In the genomic region with DNA sequence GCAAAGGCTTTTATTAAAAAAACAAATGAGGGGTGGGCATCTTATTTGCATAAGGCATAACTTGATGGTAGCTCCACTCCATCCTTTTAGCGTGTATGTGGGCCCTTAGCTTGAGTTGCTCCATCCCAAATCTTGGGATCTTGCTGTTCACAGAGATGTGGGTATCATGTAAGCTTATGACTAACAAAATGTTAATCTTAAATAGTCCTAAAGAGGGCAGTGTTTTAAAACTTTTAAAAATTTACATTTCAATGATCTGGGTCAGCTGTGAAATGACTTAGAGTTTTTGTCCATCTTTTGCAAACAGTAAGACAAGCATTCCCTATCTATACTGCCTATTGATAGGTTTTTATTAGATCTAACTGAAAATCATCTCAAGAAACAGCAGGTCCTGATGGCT, we compare ENCODE assay signal across 9 cellular contexts.
DNase-seq lines count a peak whose midpoint lies in the region; ATAC-seq, FAIRE-seq and TF ChIP-seq lines count a peak whose summit lies in the region.
"Had no signal": no experiment of that assay in that cellular context is flagged by ENCODE, and none has a peak within 500 bp of the region (broad histone marks: within the 10 kb centered on the region; RNA-seq: fewer than 3 reads in every experiment).

No MANE protein-coding gene starts in this region.

- peak; percentile 62 for ATAC-seq in GM19023 (IDR thresholded peaks at IDR 0.05; ENCODE audit: unreplicated experiment)

- H3K27me3 ChIP-seq in fibroblast of lung (ENCODE audit: control insufficient read depth, insufficient read depth, low read length) (no peaks in the 10 kb centered on the region), Caco-2 (replicated peaks; ENCODE audit: control insufficient read depth, insufficient read depth, low read length) (no peaks in the 10 kb centered on the region)

- no peak for TF ChIP-seq POLR2A in GM12892 (IDR thresholded peaks at IDR 0.05; ENCODE audit: low read depth, low read length)

- H3K36me3 ChIP-seq in fibroblast of lung (ENCODE audit: control insufficient read depth, insufficient read depth, low read length) (no peaks in the 10 kb centered on the region), Caco-2 (ENCODE audit: control insufficient read depth, insufficient read depth, low read length) (no peaks in the 10 kb centered on the region)

- H3K36me3 Mint-ChIP-seq in nephron progenitor cell (ENCODE audit: low read depth) (no peaks in the 10 kb centered on the region), Caco-2 (ENCODE audit: insufficient read depth, unreplicated experiment) (no peaks in the 10 kb centered on the region)

- TF ChIP-seq CTCF in AG10803 (conservative IDR thresholded peaks at IDR 0.05; ENCODE audit: low read length) = no peak
- TF ChIP-seq CTCF in fibroblast of lung (conservative IDR thresholded peaks at IDR 0.05 in 1 of 2, IDR thresholded peaks at IDR 0.05 in 1 of 2; ENCODE audit: low read depth in 1 of 2, low read length in 2 of 2) = no peak
- TF ChIP-seq CTCF in nephron progenitor cell (IDR thresholded peaks at IDR 0.05) = no peak
- peak in 1 of 2 experiments; percentile 39 for TF ChIP-seq CTCF in Caco-2 (IDR thresholded peaks at IDR 0.05; ENCODE audit: insufficient read depth in 1 of 2, low read depth in 1 of 2, low read length in 1 of 2, severe bottlenecking in 1 of 2, unreplicated experiment in 1 of 2)

- no peaks in the 10 kb centered on the region for H3K79me2 ChIP-seq in fibroblast of lung (ENCODE audit: control insufficient read depth, insufficient read depth, low read length)

- H3K4me1 ChIP-seq in fibroblast of lung (ENCODE audit: control insufficient read depth, extremely low read depth, insufficient read depth, low read length) = no peaks in the 10 kb centered on the region
- H3K4me1 ChIP-seq in Caco-2 = no peaks in the 10 kb centered on the region

- DNase-seq in AG10803 (ENCODE audit: low read depth) (peak; percentile 1), NCI-H2196 treated with DMSO at 0.1 percent for 48 hours (lab: John Stamatoyannopoulos, UW; ENCODE audit: unreplicated experiment) (peak; percentile 22), fibroblast of lung (ENCODE audit: low read depth in 2 of 2) (peak; percentile 4 to 14), nephron progenitor cell (no peak), GM12892 (ENCODE audit: insufficient read length) (no peak), Caco-2 (no peak)
- no peak for DNase-seq in activated CD4-positive, CD25-positive, alpha-beta regulatory T cell treated with anti-CD3 and anti-CD28 coated beads, Interleukin-2, amount 50 U/mL, for 72 hours

- H3K4me3 ChIP-seq in AG10803 (ENCODE audit: low read length) (no peak overlapping the region), fibroblast of lung (replicated peaks in 1 of 4; ENCODE audit: control extremely low read depth in 1 of 4, insufficient read depth in 1 of 4, low read depth in 3 of 4, low read length in 4 of 4) (no peak overlapping the region), Caco-2 (ENCODE audit: low read depth, low read length) (no peak overlapping the region)
- H3K4me3 ChIP-seq: skin epidermis had no signal

- no peaks in the 10 kb centered on the region for H3K9me3 ChIP-seq in fibroblast of lung (ENCODE audit: control insufficient read depth, insufficient read depth, low read depth, low read length)
- no peaks in the 10 kb centered on the region for H3K9me3 ChIP-seq in Caco-2

- no peak for FAIRE-seq in GM12892 (lab: Jason Lieb, UNC)

- no peak overlapping the region for H3K4me3 Mint-ChIP-seq in nephron progenitor cell
- H3K4me3 Mint-ChIP-seq in Caco-2 (ENCODE audit: unreplicated experiment) = no peak overlapping the region

- peaks cover 2% of the 10 kb centered on the region for H3K27me3 Mint-ChIP-seq in nephron progenitor cell (ENCODE audit: low read depth, poor library complexity)
- H3K27me3 Mint-ChIP-seq in Caco-2 (ENCODE audit: insufficient read depth, unreplicated experiment) = peaks cover 7% of the 10 kb centered on the region

- no TSS peak for BruUV-seq in Caco-2 (replicated peaks; lab: Mats Ljungman, UMichigan)

- H4K20me1 ChIP-seq in fibroblast of lung (ENCODE audit: control insufficient read depth, extremely low read depth, insufficient read depth, low read length) = no peaks in the 10 kb centered on the region

- no peak overlapping the region for H2AFZ ChIP-seq in fibroblast of lung (ENCODE audit: low read length)

- H3K27ac ChIP-seq in fibroblast of lung (ENCODE audit: insufficient read depth, low read length) = no peak overlapping the region
- H3K27ac ChIP-seq: skin epidermis had no signal

- H3K4me2 ChIP-seq in fibroblast of lung (ENCODE audit: extremely low read depth, insufficient read depth, low read length) = no peak overlapping the region

- H3K9me3 Mint-ChIP-seq in nephron progenitor cell (no peaks in the 10 kb centered on the region), Caco-2 (ENCODE audit: unreplicated experiment) (no peaks in the 10 kb centered on the region)

- H3K4me1 Mint-ChIP-seq in nephron progenitor cell = no peaks in the 10 kb centered on the region
- H3K4me1 Mint-ChIP-seq in Caco-2 (ENCODE audit: low read depth, unreplicated experiment) = no peaks in the 10 kb centered on the region

- no peak overlapping the region for H3K27ac Mint-ChIP-seq in nephron progenitor cell
- H3K27ac Mint-ChIP-seq in Caco-2 (ENCODE audit: unreplicated experiment) = no peak overlapping the region

- no peak overlapping the region for H3K9ac ChIP-seq in fibroblast of lung (ENCODE audit: insufficient read depth, low read length)

- CTCF ChIA-PET in Caco-2 (lab: Charles Lee) = interaction anchor here (1.1 to 1.3 kb wide), 2 partner anchors 189 to 432 kb away, joined by 3 to 5 read pairs; a partner anchor contains a TSS

- POLR2A ChIA-PET in Caco-2 (lab: Charles Lee) = no interaction called here

- intact Hi-C loops in Caco-2 (cut with micrococcal nuclease; ENCODE audit: unreplicated experiment) = loop anchor here (1.0 to 10.0 kb wide), 4 partner anchors 189 to 601 kb away; a partner anchor contains a TSS

Comparison
In these comparisons a context has a peak if more than half of its experiments do, and no peak if none do; other contexts are left out.
1. DNase-seq: peak in AG10803 (single experiment), NCI-H2196 treated with DMSO at 0.1 percent for 48 hours (single experiment) and fibroblast of lung (2 of 2); none in activated CD4-positive, CD25-positive, alpha-beta regulatory T cell treated with anti-CD3 and anti-CD28 coated beads, Interleukin-2, amount 50 U/mL, for 72 hours (single experiment), nephron progenitor cell (single experiment), GM12892 (single experiment) and Caco-2 (0 of 2).